ENCODE assay signal across 20 cellular contexts in genomic region chr5:34618666-34619065, GRCh38. TPM values are rescaled to one million over a fixed set of nuclear protein-coding genes. Genes with fewer than 3 reads are reported as not detected.
DNase-seq lines count a peak whose midpoint lies in the region; ATAC-seq and TF ChIP-seq lines count a peak whose summit lies in the region.
"Had no signal": no experiment of that assay in that cellular context is flagged by ENCODE, and none has a peak within 500 bp of the region (broad histone marks: within the 10 kb centered on the region; RNA-seq: fewer than 3 reads in every experiment).

No MANE protein-coding gene starts in this region.

- no peak for TF ChIP-seq POLR2A in IMR-90 (IDR thresholded peaks at IDR 0.05; ENCODE audit: low read depth, low read length)

- no CpG with 5 or more reads among the region's 3 CpGs for WGBS in IMR-90 (ENCODE audit: extremely low coverage in 2 of 2, insufficient read length in 1 of 2), 2 experiments
- WGBS in smooth muscle cell (ENCODE audit: low lambda C conversion rate) = 68% methylated on average over 3 of the region's 3 CpGs

- no peak for ATAC-seq in activated T-cell treated with anti-CD3 and anti-CD28 coated beads, Interleukin-2, amount 50 U/mL, for 72 hours (replicated peaks in 1 of 2)
- ATAC-seq in activated T-cell treated with anti-CD3 and anti-CD28 coated beads, Interleukin-2, amount 50 U/mL, for 4 hours = no peak
- no peak for ATAC-seq in IMR-90 (ENCODE audit: low read depth)

- H2AK9ac ChIP-seq in IMR-90 (replicated peaks; ENCODE audit: low read depth, low read length, poor library complexity) = no peak overlapping the region

- no peak overlapping the region for H4K91ac ChIP-seq in IMR-90 (ENCODE audit: insufficient read depth, low read depth, low read length)

- peak overlapping the region; percentile 7 for H2BK120ac ChIP-seq in IMR-90 (ENCODE audit: low read depth, low read length)

- BruUV-seq in IMR-90 (replicated peaks; lab: Mats Ljungman, UMichigan) = no TSS peak

- H3K4me2 ChIP-seq in IMR-90 (ENCODE audit: low read depth, low read length) = no peak overlapping the region
- no peak overlapping the region for H3K4me2 ChIP-seq in smooth muscle cell

- H3K36me3 Mint-ChIP-seq in activated T-cell treated with anti-CD3 and anti-CD28 coated beads, Interleukin-2, amount 50 U/mL, for 72 hours (ENCODE audit: insufficient read depth in 2 of 2) = no peaks in the 10 kb centered on the region
- no peaks in the 10 kb centered on the region for H3K36me3 Mint-ChIP-seq in activated T-cell treated with anti-CD3 and anti-CD28 coated beads, Interleukin-2, amount 50 U/mL, for 4 hours (ENCODE audit: insufficient read depth)
- no peaks in the 10 kb centered on the region for H3K36me3 Mint-ChIP-seq in brain
- H3K36me3 Mint-ChIP-seq: CD8-positive, alpha-beta memory T cell had no signal

- peak overlapping the region; percentile 8; the same call in 1 of the 2 replicates for H3K4ac ChIP-seq in IMR-90 (ENCODE audit: low read depth, low read length)

- H2AK5ac ChIP-seq in IMR-90 (ENCODE audit: low read depth, low read length) = no peak overlapping the region

- H3K4me3 Mint-ChIP-seq in activated T-cell treated with anti-CD3 and anti-CD28 coated beads, Interleukin-2, amount 50 U/mL, for 72 hours = no peak overlapping the region
- no peak overlapping the region for H3K4me3 Mint-ChIP-seq in activated T-cell treated with anti-CD3 and anti-CD28 coated beads, Interleukin-2, amount 50 U/mL, for 4 hours
- H3K4me3 Mint-ChIP-seq in brain = no peak overlapping the region
- H3K4me3 Mint-ChIP-seq: CD8-positive, alpha-beta memory T cell had no signal

- H4K8ac ChIP-seq in IMR-90 (ENCODE audit: low read depth in 2 of 2, low read length in 2 of 2) = no peak overlapping the region; a peak in 1 of 4 replicates

- no peak overlapping the region for H3K9ac ChIP-seq in IMR-90 (ENCODE audit: low read depth, low read length)
- H3K9ac ChIP-seq in smooth muscle cell (ENCODE audit: low read depth) = no peak overlapping the region

- no peak overlapping the region for H2AFZ ChIP-seq in IMR-90 (replicated peaks; ENCODE audit: low read length, poor library complexity)
- H2AFZ ChIP-seq in smooth muscle cell (ENCODE audit: low read depth) = peak overlapping the region; percentile 82

- H2BK5ac ChIP-seq in IMR-90 (ENCODE audit: low read depth, low read length, poor library complexity, severe bottlenecking) = no peak overlapping the region

- H3K27ac Mint-ChIP-seq in activated T-cell treated with anti-CD3 and anti-CD28 coated beads, Interleukin-2, amount 50 U/mL, for 72 hours = peak overlapping the region; percentile 24
- peak overlapping the region in 4 of 5 experiments; percentile 3 to 83 (median 51) for H3K27ac Mint-ChIP-seq in brain

- no peak for DNase-seq in activated T-cell treated with anti-CD3 and anti-CD28 coated beads, Interleukin-2, amount 50 U/mL, for 72 hours
- no peak for DNase-seq in activated T-cell treated with anti-CD3 and anti-CD28 coated beads, Interleukin-2, amount 50 U/mL, for 4 hours
- DNase-seq in IMR-90 (no peak), smooth muscle cell (lab: John Stamatoyannopoulos, UW; ENCODE audit: unreplicated experiment) (no peak), anterior cingulate cortex (lab: John Stamatoyannopoulos, UW) (no peak), DMS79 treated with DMSO at 0.1 percent for 48 hours (lab: John Stamatoyannopoulos, UW) (no peak), EL (no peak)
- DNase-seq: Calu3; CD8-positive, alpha-beta memory T cell; DMS53; Kasumi-1; NCI-H1694; NCI-H2081 treated with DMSO at 0.1 percent for 48 hours; NCI-H2171 treated with DMSO at 0.1 percent for 48 hours; NCI-H446; NCI-H526; OCI-M1 had no signal

- H3K9me1 ChIP-seq in IMR-90 (ENCODE audit: insufficient read depth, low read length) = peaks cover 3% of the 10 kb centered on the region; the same call in 1 of the 2 replicates

- peaks cover 0 to 2% of the 10 kb centered on the region in 2 experiments; a peak in 2 of 4 replicates for H3K79me1 ChIP-seq in IMR-90 (ENCODE audit: low read depth in 1 of 2, low read length in 2 of 2)

- no peak overlapping the region for H3K27ac ChIP-seq in IMR-90 (ENCODE audit: insufficient read depth, low read length)
- peak overlapping the region; percentile 52 for H3K27ac ChIP-seq in smooth muscle cell (ENCODE audit: low read depth)
- H3K27ac ChIP-seq: C4-2B, SJSA1 had no signal

- H3K9me3 ChIP-seq in IMR-90 (ENCODE audit: control insufficient read depth, insufficient read depth, low read length) (no peaks in the 10 kb centered on the region), smooth muscle cell (replicated peaks; ENCODE audit: low read depth) (no peaks in the 10 kb centered on the region)
- H3K9me3 ChIP-seq: SJSA1 had no signal

- no peaks in the 10 kb centered on the region for H4K20me1 ChIP-seq in IMR-90 (ENCODE audit: insufficient read depth, low read length)
- H4K20me1 ChIP-seq in smooth muscle cell (ENCODE audit: low read depth) = no peaks in the 10 kb centered on the region

- POLR2A ChIA-PET in IMR-90 (lab: Charles Lee; ENCODE audit: unreplicated experiment) = no interaction called here

- H3K4me3 ChIP-seq in IMR-90 (ENCODE audit: insufficient read depth, low read depth, low read length) = no peak overlapping the region
- H3K4me3 ChIP-seq in smooth muscle cell = no peak overlapping the region
- H3K4me3 ChIP-seq: SJSA1 had no signal

- dilution Hi-C loops in IMR-90 (cut with HindIII; ENCODE audit: low sequenced_read_pairs, unreplicated experiment) = no loop called here

- H3K18ac ChIP-seq in IMR-90 (ENCODE audit: low read depth, low read length) = peak overlapping the region; percentile 55; the same call in 1 of the 2 replicates

- H3K23ac ChIP-seq in IMR-90 (ENCODE audit: low read depth, low read length) = no peak overlapping the region

- no peaks in the 10 kb centered on the region for H3K9me3 Mint-ChIP-seq in activated T-cell treated with anti-CD3 and anti-CD28 coated beads, Interleukin-2, amount 50 U/mL, for 72 hours
- no peaks in the 10 kb centered on the region for H3K9me3 Mint-ChIP-seq in activated T-cell treated with anti-CD3 and anti-CD28 coated beads, Interleukin-2, amount 50 U/mL, for 4 hours
- peaks cover 0 to 7% (median 0%) of the 10 kb centered on the region in 5 experiments for H3K9me3 Mint-ChIP-seq in brain

- H2BK15ac ChIP-seq in IMR-90 (ENCODE audit: low read depth, low read length) = peak overlapping the region; percentile 23; the same call in 2 of the 3 replicates

- H3K14ac ChIP-seq in IMR-90 (replicated peaks; ENCODE audit: low read depth, low read length) = no peak overlapping the region

- peaks cover 11% of the 10 kb centered on the region for H3K4me1 Mint-ChIP-seq in activated T-cell treated with anti-CD3 and anti-CD28 coated beads, Interleukin-2, amount 50 U/mL, for 72 hours (ENCODE audit: low read depth)
- H3K4me1 Mint-ChIP-seq in activated T-cell treated with anti-CD3 and anti-CD28 coated beads, Interleukin-2, amount 50 U/mL, for 4 hours (ENCODE audit: low read depth) = peaks cover 3% of the 10 kb centered on the region
- H3K4me1 Mint-ChIP-seq in brain = peaks cover 31% of the 10 kb centered on the region
- H3K4me1 Mint-ChIP-seq: CD8-positive, alpha-beta memory T cell had no signal

- H3K27me3 ChIP-seq in IMR-90 (ENCODE audit: control insufficient read depth, insufficient read depth, low read length) (no peaks in the 10 kb centered on the region), smooth muscle cell (ENCODE audit: low read depth) (no peaks in the 10 kb centered on the region)
- H3K27me3 ChIP-seq: SJSA1 had no signal

- H4K5ac ChIP-seq in IMR-90 (ENCODE audit: low read depth, low read length) = peak overlapping the region; percentile 68; the same call in 1 of the 2 replicates

- TF ChIP-seq RAD21 in IMR-90 (IDR thresholded peaks at IDR 0.05; ENCODE audit: low read length) = no peak

- H3K4me1 ChIP-seq in IMR-90 (ENCODE audit: control insufficient read depth, insufficient read depth, low read length) (peaks cover 2% of the 10 kb centered on the region), smooth muscle cell (ENCODE audit: low read depth) (peaks cover 4% of the 10 kb centered on the region)

- intact Hi-C loops in IMR-90 (cut with micrococcal nuclease) = no loop called here

- peaks cover 15% of the 10 kb centered on the region for H3F3A ChIP-seq in smooth muscle cell (ENCODE audit: low read depth)

- TF ChIP-seq CTCF in IMR-90 (conservative IDR thresholded peaks at IDR 0.05; ENCODE audit: low read depth, low read length) (no peak), brain (conservative IDR thresholded peaks at IDR 0.05) (no peak), smooth muscle cell (IDR thresholded peaks at IDR 0.05; ENCODE audit: borderline replicate concordance, insufficient read depth, poor library complexity, severe bottlenecking) (no peak)

- CTCF ChIA-PET in IMR-90 (lab: Yijun Ruan, JAX) = no interaction called here

- peaks cover 15% of the 10 kb centered on the region for H3K27me3 Mint-ChIP-seq in activated T-cell treated with anti-CD3 and anti-CD28 coated beads, Interleukin-2, amount 50 U/mL, for 72 hours (ENCODE audit: low read depth)
- H3K27me3 Mint-ChIP-seq in activated T-cell treated with anti-CD3 and anti-CD28 coated beads, Interleukin-2, amount 50 U/mL, for 4 hours (ENCODE audit: low read depth) = peaks cover 10% of the 10 kb centered on the region
- H3K27me3 Mint-ChIP-seq in brain = no peaks in the 10 kb centered on the region

- in situ Hi-C loops in IMR-90 (cut with MboI; ENCODE audit: low sequenced_read_pairs) = no loop called here

- no peak overlapping the region for H3K56ac ChIP-seq in IMR-90 (ENCODE audit: extremely low read depth, insufficient read depth, low read length)

- H3K79me2 ChIP-seq in smooth muscle cell (ENCODE audit: low read depth) = no peaks in the 10 kb centered on the region

- H2BK20ac ChIP-seq in IMR-90 (ENCODE audit: low read depth, low read length) = peak overlapping the region; percentile 21; the same call in 1 of the 2 replicates

- H3K36me3 ChIP-seq in IMR-90 (ENCODE audit: control insufficient read depth, insufficient read depth, low read length) (no peaks in the 10 kb centered on the region), smooth muscle cell (ENCODE audit: low read depth) (no peaks in the 10 kb centered on the region)
- H3K36me3 ChIP-seq: SJSA1 had no signal

TF ChIP-seq in IMR-90, 13 proteins besides CTCF, POLR2A, EP300 and RAD21 (continues in another document):
- no peak for TF ChIP-seq RCOR1 (IDR thresholded peaks at IDR 0.05; ENCODE audit: insufficient replicate concordance, low read length)
- no peak for TF ChIP-seq BHLHE40 (IDR thresholded peaks at IDR 0.05; ENCODE audit: low read depth, low read length)

RNA-seq across cellular contexts. Expression of gene RAI14, which starts 37.5 kb away (rescaled TPM):
- 1 to 10 TPM in 1 of 2 donors, under 1 TPM in 1; 0.67 to 1.5 TPM for total RNA-seq in activated T-cell treated with anti-CD3 and anti-CD28 coated beads, Interleukin-2, amount 50 U/mL, for 72 hours
- 1 to 10 TPM; 4.8 to 8.7 (median 7.1) TPM for total RNA-seq in activated T-cell treated with anti-CD3 and anti-CD28 coated beads, Interleukin-2, amount 50 U/mL, for 4 hours
- total RNA-seq in IMR-90 (2012; rRNA removed) (267 and 361 TPM in 2 replicates), smooth muscle cell (209 and 211 TPM in 2 replicates)
- polyA plus RNA-seq in IMR-90 (2012; rRNA removed) (191 and 221 TPM in 2 replicates), brain (ENCODE audit: insufficient read depth, low read depth, low replicate concordance) (13.1 TPM), smooth muscle cell (111 and 113 TPM in 2 replicates)
- 68.3 and 80.0 TPM in 2 replicates for polyA plus RNA-seq in IMR-90 (2012; cell fraction: cytosol; rRNA removed)
- 60.2 and 146 TPM in 2 replicates for polyA plus RNA-seq in IMR-90 (2012; cell fraction: nucleus; rRNA removed; ENCODE audit: low replicate concordance)

Comparison
In these comparisons a context has a peak if more than half of its experiments do, and no peak if none do; other contexts are left out.
1. RNA of gene RAI14, which starts 37.5 kb away (total RNA-seq): 267 to 361 TPM in IMR-90 and 209 to 211 TPM in smooth muscle cell; 4.8 to 8.7 TPM in activated T-cell treated with anti-CD3 and anti-CD28 coated beads, Interleukin-2, amount 50 U/mL, for 4 hours and 0.67 to 1.5 TPM in activated T-cell treated with anti-CD3 and anti-CD28 coated beads, Interleukin-2, amount 50 U/mL, for 72 hours; every median in the first group is over 10 times any median in the second.